In the genomic region with DNA sequence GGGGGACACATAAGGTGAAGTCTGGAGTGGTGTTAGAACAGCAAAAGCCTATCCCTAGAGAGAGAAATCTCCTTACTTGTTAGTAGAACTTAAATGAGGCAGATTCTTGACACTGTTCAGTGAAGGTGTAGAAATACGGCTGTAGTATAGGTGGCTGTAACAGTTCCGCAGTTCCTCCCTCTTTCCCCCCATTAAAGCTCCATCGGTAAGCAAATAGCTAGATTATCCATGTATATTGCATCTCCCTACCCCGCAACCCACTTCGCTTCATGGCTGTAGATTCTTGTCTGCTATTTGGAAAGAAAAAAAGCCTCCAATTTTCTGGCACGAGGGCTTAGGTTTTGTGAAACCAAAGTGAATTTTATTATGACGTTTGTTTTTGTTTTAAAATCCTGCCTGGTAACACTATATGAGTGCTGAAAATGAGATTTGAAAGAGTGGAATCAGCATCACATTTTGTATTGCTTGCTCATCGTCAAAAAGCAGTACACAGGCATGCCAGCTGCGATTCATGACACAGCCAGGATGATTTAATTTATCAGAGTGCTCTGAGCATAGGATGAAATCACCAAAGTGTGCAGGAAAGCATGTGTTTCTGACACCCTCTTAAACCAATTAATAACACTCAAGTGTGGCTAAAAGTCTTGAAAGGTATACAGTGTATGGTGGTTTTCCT, we compare ENCODE assay signal across 8 cellular contexts. TPM values are rescaled to one million over a fixed set of nuclear protein-coding genes. Genes with fewer than 3 reads are reported as not detected.
DNase-seq lines count a peak whose midpoint lies in the region; ATAC-seq, FAIRE-seq and TF ChIP-seq lines count a peak whose summit lies in the region.

No MANE protein-coding gene starts in this region.

- no peak for ATAC-seq in Panc1
- ATAC-seq in HG02970 (IDR thresholded peaks at IDR 0.05; ENCODE audit: low FRiP score, unreplicated experiment) = no peak

- peak overlapping the region; percentile 14 for H3K9ac ChIP-seq in rectal smooth muscle tissue (ENCODE audit: low read length)

- H3K9me3 ChIP-seq in Panc1 (ENCODE audit: control insufficient read depth, insufficient read depth, low read depth, low read length) = no peaks in the 10 kb centered on the region

- H3K27ac ChIP-seq in Panc1 (ENCODE audit: low read length) (peak overlapping the region; percentile 72; the same call in 1 of the 2 replicates), rectal smooth muscle tissue (ENCODE audit: low read depth, low read length) (no peak overlapping the region)

- POLR2A ChIA-PET in Panc1 (lab: Charles Lee) = no interaction called here

- DNase-seq in DMS53 (lab: John Stamatoyannopoulos, UW) (peak; percentile 52), DMS53 treated with DMSO at 0.1 percent for 48 hours (lab: John Stamatoyannopoulos, UW; ENCODE audit: unreplicated experiment) (no peak), Panc1 (ENCODE audit: low read depth, low spot score) (no peak), fibroblast of the aortic adventitia (ENCODE audit: low read depth) (peak; percentile 68), GM19239 (ENCODE audit: insufficient read length, low spot score) (no peak)
- no peak for DNase-seq in activated effector memory CD4-positive, alpha-beta T cell treated with Interleukin-2 at 50 U/mL for 16 hours

- no peaks in the 10 kb centered on the region for H3K27me3 ChIP-seq in Panc1 (ENCODE audit: control insufficient read depth, insufficient read depth, low read length)
- no peaks in the 10 kb centered on the region for H3K27me3 ChIP-seq in rectal smooth muscle tissue (ENCODE audit: control insufficient read depth, insufficient read depth, low read length)

- no peak for FAIRE-seq in GM19239 (lab: Jason Lieb, UNC)

- peak overlapping the region; percentile 65 to 83 for H3K4me3 ChIP-seq in Panc1 (ENCODE audit: low read depth in 2 of 2, low read length in 2 of 2)
- peak overlapping the region; percentile 86 for H3K4me3 ChIP-seq in fibroblast of the aortic adventitia (ENCODE audit: low read depth, low read length)
- H3K4me3 ChIP-seq in rectal smooth muscle tissue (ENCODE audit: low read length) = peak overlapping the region; percentile 29

- intact Hi-C loops in Panc1 (cut with micrococcal nuclease; ENCODE audit: unreplicated experiment) = no loop called here

- H3K4me1 ChIP-seq in Panc1 (ENCODE audit: control insufficient read depth, insufficient read depth, low read length) = peaks cover 21% of the 10 kb centered on the region
- H3K4me1 ChIP-seq in rectal smooth muscle tissue (ENCODE audit: control insufficient read depth, insufficient read depth, low read length) = peaks cover 3% of the 10 kb centered on the region

- CTCF ChIA-PET in Panc1 (lab: Charles Lee) = no interaction called here

- no peak for TF ChIP-seq CTCF in Panc1 (IDR thresholded peaks at IDR 0.05)
- TF ChIP-seq CTCF in fibroblast of the aortic adventitia (IDR thresholded peaks at IDR 0.05; ENCODE audit: insufficient read depth, low read length) = no peak

- H3K36me3 ChIP-seq in Panc1 (ENCODE audit: control insufficient read depth, insufficient read depth, low read length) (no peaks in the 10 kb centered on the region), rectal smooth muscle tissue (ENCODE audit: control insufficient read depth, insufficient read depth, low read length) (no peaks in the 10 kb centered on the region)

- in situ Hi-C loops in Panc1 (cut with HindIII; ENCODE audit: low pct_unique_long_range_greater_than_20kb, low sequenced_read_pairs) = no loop called here

- TSS peak; percentile 62 for BruUV-seq in Panc1 (replicated peaks; lab: Mats Ljungman, UMichigan)

RNA-seq across cellular contexts. Expression of a gene that starts 1.4 kb away (rescaled TPM):
- total RNA-seq in Panc1 (2021; ENCODE audit: unreplicated experiment) (29.1 TPM), fibroblast of the aortic adventitia (ENCODE audit: low replicate concordance) (24.9 and 32.4 TPM in 2 replicates)
- 6.9 TPM for polyA plus RNA-seq in Panc1 (2012; ENCODE audit: insufficient read length)

Comparison
In these comparisons a context has a peak if more than half of its experiments do, and no peak if none do; other contexts are left out.
1. DNase-seq: peak in DMS53 (single experiment) and fibroblast of the aortic adventitia (single experiment); none in DMS53 treated with DMSO at 0.1 percent for 48 hours (single experiment), Panc1 (single experiment), GM19239 (single experiment) and activated effector memory CD4-positive, alpha-beta T cell treated with Interleukin-2 at 50 U/mL for 16 hours (single experiment).
2. H3K4me3 ChIP-seq: peak in every context shown above with its lines; median percentile 86 in fibroblast of the aortic adventitia; 74 in Panc1; 29 in rectal smooth muscle tissue.